15 cellular contexts compared by ENCODE assay signal in genomic region chr17:47843391-47843730, GRCh38. TPM values are rescaled to one million over a fixed set of nuclear protein-coding genes. Genes with fewer than 3 reads are reported as not detected.
DNase-seq lines count a peak whose midpoint lies in the region; ATAC-seq and TF ChIP-seq lines count a peak whose summit lies in the region.
"Had no signal": no experiment of that assay in that cellular context is flagged by ENCODE, and none has a peak within 500 bp of the region (broad histone marks: within the 10 kb centered on the region; RNA-seq: fewer than 3 reads in every experiment).

No MANE protein-coding gene starts in this region.

- no peak overlapping the region for H3K18ac ChIP-seq in trophoblast cell (ENCODE audit: low read length)

- peaks cover 11% of the 10 kb centered on the region for H3K79me2 ChIP-seq in trophoblast cell (ENCODE audit: control insufficient read depth, insufficient read depth, low read length, poor library complexity)

- no peak overlapping the region for H3K9ac ChIP-seq in trophoblast cell (ENCODE audit: low read length)

- H4K12ac ChIP-seq in trophoblast cell (ENCODE audit: low read depth, low read length) = no peak overlapping the region

- no peak overlapping the region for H3K4me2 ChIP-seq in trophoblast cell (ENCODE audit: low read length)

- H4K8ac ChIP-seq in trophoblast cell (ENCODE audit: low read depth, low read length) = no peak overlapping the region

- ATAC-seq in CD4-positive, CD25-positive, alpha-beta regulatory T cell (ENCODE audit: low read depth in 2 of 2) = no peak
- no peak for ATAC-seq in body of pancreas
- no peak for ATAC-seq in HG03342 (IDR thresholded peaks at IDR 0.05; ENCODE audit: unreplicated experiment)
- ATAC-seq: gastroesophageal sphincter had no signal

- H3K79me1 ChIP-seq in trophoblast cell (ENCODE audit: low read length) = peaks cover 17% of the 10 kb centered on the region

- H2BK12ac ChIP-seq in trophoblast cell (ENCODE audit: low read length) = no peak overlapping the region

- H3K36me3 Mint-ChIP-seq in CD4-positive, CD25-positive, alpha-beta regulatory T cell = no peaks in the 10 kb centered on the region
- H3K36me3 Mint-ChIP-seq in IgD-negative memory B cell = no peaks in the 10 kb centered on the region
- H3K36me3 Mint-ChIP-seq: activated naive CD8-positive, alpha-beta T cell had no signal

- no peak overlapping the region for H2AFZ ChIP-seq in trophoblast cell (ENCODE audit: insufficient read depth, low read length, poor library complexity)

- no peaks in the 10 kb centered on the region for H3K36me3 ChIP-seq in CD4-positive, CD25-positive, alpha-beta regulatory T cell (ENCODE audit: control insufficient read depth, insufficient read depth, low read length)
- H3K36me3 ChIP-seq in body of pancreas (replicated peaks in 1 of 2; ENCODE audit: insufficient read depth in 1 of 2, low read depth in 2 of 2) (no peaks in the 10 kb centered on the region), trophoblast cell (ENCODE audit: control insufficient read depth in 1 of 2, insufficient read depth in 2 of 2, low read length in 2 of 2) (peaks cover 9 to 24% of the 10 kb centered on the region in 2 experiments)
- H3K36me3 ChIP-seq: brain microvascular endothelial cell had no signal

- H3K14ac ChIP-seq in trophoblast cell (ENCODE audit: low read length) = no peak overlapping the region

- H3K9me3 Mint-ChIP-seq in CD4-positive, CD25-positive, alpha-beta regulatory T cell = no peaks in the 10 kb centered on the region
- no peaks in the 10 kb centered on the region for H3K9me3 Mint-ChIP-seq in IgD-negative memory B cell
- H3K9me3 Mint-ChIP-seq: activated CD4-positive, alpha-beta memory T cell treated with anti-CD3 and anti-CD28 coated beads, Interleukin-2, amount 10 ng/mL, durations not matched to agents 7 days and 5 days; activated T-cell treated with anti-CD3 and anti-CD28 coated beads, Interleukin-2, amount 50 U/mL, for 72 hours; stimulated activated naive CD8-positive, alpha-beta T cell treated with anti-CD3 and anti-CD28 coated beads, Interleukin-15, Interleukin-2, amounts not matched to agents 100 ng/mL and 50 ng/mL, for 24 hours had no signal

- TF ChIP-seq POLR2A in body of pancreas (IDR thresholded peaks at IDR 0.05) = no peak

- no peak overlapping the region for H3K4me3 ChIP-seq in CD4-positive, CD25-positive, alpha-beta regulatory T cell (ENCODE audit: low read depth, low read length)
- no peak overlapping the region for H3K4me3 ChIP-seq in body of pancreas
- H3K4me3 ChIP-seq in trophoblast cell (ENCODE audit: low read depth, low read length) = no peak overlapping the region
- H3K4me3 ChIP-seq: gastroesophageal sphincter had no signal

- H3K23ac ChIP-seq in trophoblast cell (ENCODE audit: low read length) = no peak overlapping the region

- WGBS in body of pancreas, 2 donors = 13 to 17% methylated on average over 6 of the region's 6 CpGs
- WGBS in trophoblast cell (ENCODE audit: extremely low coverage, insufficient coverage, insufficient read length) = no CpG with 5 or more reads among the region's 6 CpGs

- peaks cover 0 to 41% (median 18%) of the 10 kb centered on the region in 4 donors for H3K4me1 Mint-ChIP-seq in CD4-positive, CD25-positive, alpha-beta regulatory T cell
- H3K4me1 Mint-ChIP-seq in IgD-negative memory B cell = peaks cover 6 to 19% (median 13%) of the 10 kb centered on the region in 3 donors

- no peak overlapping the region for H2AK5ac ChIP-seq in trophoblast cell (ENCODE audit: low read length)

- no peak overlapping the region for H2BK120ac ChIP-seq in trophoblast cell (ENCODE audit: insufficient read depth, low read length, poor library complexity)

- peak overlapping the region; percentile 47 for H2BK5ac ChIP-seq in trophoblast cell (ENCODE audit: low read depth, low read length, poor library complexity)

- H3K4me3 Mint-ChIP-seq in CD4-positive, CD25-positive, alpha-beta regulatory T cell = no peak overlapping the region
- peak overlapping the region in 1 of 4 donors; percentile 90 for H3K4me3 Mint-ChIP-seq in IgD-negative memory B cell
- H3K4me3 Mint-ChIP-seq: activated CD4-positive, alpha-beta memory T cell treated with anti-CD3 and anti-CD28 coated beads, Interleukin-2, amount 10 ng/mL, durations not matched to agents 7 days and 5 days; stimulated activated naive CD8-positive, alpha-beta T cell treated with anti-CD3 and anti-CD28 coated beads, Interleukin-15, Interleukin-2, amounts not matched to agents 100 ng/mL and 50 ng/mL, for 24 hours had no signal

- peak overlapping the region; percentile 33 for H4K91ac ChIP-seq in trophoblast cell (ENCODE audit: low read depth, low read length)

- H3K9me3 ChIP-seq in CD4-positive, CD25-positive, alpha-beta regulatory T cell (ENCODE audit: control insufficient read depth in 2 of 2, low read length in 2 of 2) = no peaks in the 10 kb centered on the region
- H3K9me3 ChIP-seq in body of pancreas (no peaks in the 10 kb centered on the region), trophoblast cell (ENCODE audit: insufficient read depth, low read depth, low read length) (no peaks in the 10 kb centered on the region)
- H3K9me3 ChIP-seq: gastroesophageal sphincter had no signal

- no peak overlapping the region for H3K4ac ChIP-seq in trophoblast cell (ENCODE audit: low read depth, low read length)

- no peak for DNase-seq in CD4-positive, CD25-positive, alpha-beta regulatory T cell
- DNase-seq in body of pancreas (no peak), trophoblast cell (no peak), NCI-H1436 treated with DMSO at 0.1 percent for 48 hours (lab: John Stamatoyannopoulos, UW) (no peak), cerebellum (ENCODE audit: low spot score) (no peak)
- DNase-seq: NCI-H446 treated with DMSO at 0.1 percent for 48 hours had no signal

- H3K27me3 Mint-ChIP-seq in CD4-positive, CD25-positive, alpha-beta regulatory T cell = peaks cover 40% of the 10 kb centered on the region
- H3K27me3 Mint-ChIP-seq in IgD-negative memory B cell = peaks cover 29% of the 10 kb centered on the region

- peak overlapping the region in 2 of 3 donors; percentile 9 to 56 for H3K27ac Mint-ChIP-seq in CD4-positive, CD25-positive, alpha-beta regulatory T cell
- peak overlapping the region in 2 of 3 donors; percentile 67 to 79 for H3K27ac Mint-ChIP-seq in IgD-negative memory B cell
- H3K27ac Mint-ChIP-seq: activated CD4-positive, alpha-beta memory T cell treated with anti-CD3 and anti-CD28 coated beads, Interleukin-2, amount 10 ng/mL, durations not matched to agents 7 days and 5 days; activated naive CD8-positive, alpha-beta T cell; stimulated activated naive CD8-positive, alpha-beta T cell treated with anti-CD3 and anti-CD28 coated beads, Interleukin-15, Interleukin-2, amounts not matched to agents 100 ng/mL and 50 ng/mL, for 24 hours had no signal

- H3K4me1 ChIP-seq in CD4-positive, CD25-positive, alpha-beta regulatory T cell (ENCODE audit: control insufficient read depth, insufficient read depth, low read length, poor library complexity, severe bottlenecking) = peaks cover 32% of the 10 kb centered on the region
- H3K4me1 ChIP-seq in body of pancreas (peaks cover 50% of the 10 kb centered on the region), trophoblast cell (ENCODE audit: control insufficient read depth in 1 of 2, insufficient read depth in 2 of 2, low read length in 2 of 2) (peaks cover 29 to 33% of the 10 kb centered on the region in 2 experiments)

- peaks cover 24% of the 10 kb centered on the region for H3K27me3 ChIP-seq in CD4-positive, CD25-positive, alpha-beta regulatory T cell (ENCODE audit: control insufficient read depth, insufficient read depth, low read length)
- H3K27me3 ChIP-seq in body of pancreas (peaks cover 0 to 18% of the 10 kb centered on the region in 2 donors), trophoblast cell (ENCODE audit: insufficient read depth, low read length) (no peaks in the 10 kb centered on the region)

- intact Hi-C loops in body of pancreas (cut with DNase I) = no loop called here

- no peak for TF ChIP-seq CTCF in body of pancreas (IDR thresholded peaks at IDR 0.05)

- no peak overlapping the region for H3K27ac ChIP-seq in CD4-positive, CD25-positive, alpha-beta regulatory T cell (ENCODE audit: insufficient read depth, low read length, poor library complexity, severe bottlenecking)
- H3K27ac ChIP-seq in body of pancreas = peak overlapping the region; percentile 12 to 76 (median 59)
- peak overlapping the region; percentile 46 for H3K27ac ChIP-seq in trophoblast cell (ENCODE audit: low read depth, low read length)
- H3K27ac ChIP-seq: brain microvascular endothelial cell, gastroesophageal sphincter had no signal

RNA-seq across cellular contexts. Expression of gene SCRN2, which starts 2.3 kb away (rescaled TPM):
- total RNA-seq in CD4-positive, CD25-positive, alpha-beta regulatory T cell = 24.4 TPM
- 10 to 100 TPM; 15.9 to 30.9 (median 21.2) TPM for polyA plus RNA-seq in CD4-positive, CD25-positive, alpha-beta regulatory T cell
- polyA plus RNA-seq in IgD-negative memory B cell = 19.8 TPM
- 10 to 100 TPM; 37.2 to 45.7 TPM for total RNA-seq in body of pancreas
- polyA plus RNA-seq in trophoblast cell (2013) = 19.9 and 20.8 TPM in 2 replicates
- 21.8 TPM for total RNA-seq in cerebellum

RNA-seq across cellular contexts. Expression of gene SP6, which starts 7.6 kb away (rescaled TPM):
- 0.17 TPM for total RNA-seq in CD4-positive, CD25-positive, alpha-beta regulatory T cell
- not detected for polyA plus RNA-seq in CD4-positive, CD25-positive, alpha-beta regulatory T cell
- not detected for polyA plus RNA-seq in IgD-negative memory B cell
- total RNA-seq in body of pancreas (under 1 TPM; 0.26 to 0.99 TPM), cerebellum (0.45 TPM)
- 209 and 234 TPM in 2 replicates for polyA plus RNA-seq in trophoblast cell (2013)

RNA-seq across cellular contexts. Expression of gene LRRC46, which starts 11.9 kb away (rescaled TPM):
- 0.20 TPM for total RNA-seq in CD4-positive, CD25-positive, alpha-beta regulatory T cell
- polyA plus RNA-seq in CD4-positive, CD25-positive, alpha-beta regulatory T cell = under 1 TPM; 0.11 to 0.48 (median 0.21) TPM
- polyA plus RNA-seq in IgD-negative memory B cell = 0.90 TPM
- total RNA-seq in body of pancreas = not detected
- 0.29 and 0.42 TPM in 2 replicates for polyA plus RNA-seq in trophoblast cell (2013)
- total RNA-seq in cerebellum = not detected
- total RNA-seq: dermis blood vessel endothelial cell had no signal

RNA-seq across cellular contexts. Expression of gene MRPL10, which starts 12.0 kb away (rescaled TPM):
- total RNA-seq in CD4-positive, CD25-positive, alpha-beta regulatory T cell = 40.8 TPM
- polyA plus RNA-seq in CD4-positive, CD25-positive, alpha-beta regulatory T cell = 10 to 100 TPM; 47.2 to 58.8 (median 54.2) TPM
- polyA plus RNA-seq in IgD-negative memory B cell = 36.2 TPM
- total RNA-seq in body of pancreas (10 to 100 TPM in 1 of 2 donors, 1 to 10 TPM in 1; 4.3 to 29.8 TPM), cerebellum (10.7 TPM)
- polyA plus RNA-seq in trophoblast cell (2013) = 43.6 and 46.2 TPM in 2 replicates

RNA-seq across cellular contexts. Expression of gene OSBPL7, which starts 21.8 kb away (rescaled TPM):
- total RNA-seq in CD4-positive, CD25-positive, alpha-beta regulatory T cell = 46.1 TPM
- polyA plus RNA-seq in CD4-positive, CD25-positive, alpha-beta regulatory T cell = 1 to 10 TPM; 2.1 to 5.1 (median 3.4) TPM
- polyA plus RNA-seq in IgD-negative memory B cell = 8.7 TPM
- 10 to 100 TPM; 18.2 to 42.2 TPM for total RNA-seq in body of pancreas
- polyA plus RNA-seq in trophoblast cell (2013) = 5.0 and 5.2 TPM in 2 replicates
- 8.4 TPM for total RNA-seq in cerebellum
